Comparison of ENCODE assay signal across 20 cellular contexts in the genomic region with DNA sequence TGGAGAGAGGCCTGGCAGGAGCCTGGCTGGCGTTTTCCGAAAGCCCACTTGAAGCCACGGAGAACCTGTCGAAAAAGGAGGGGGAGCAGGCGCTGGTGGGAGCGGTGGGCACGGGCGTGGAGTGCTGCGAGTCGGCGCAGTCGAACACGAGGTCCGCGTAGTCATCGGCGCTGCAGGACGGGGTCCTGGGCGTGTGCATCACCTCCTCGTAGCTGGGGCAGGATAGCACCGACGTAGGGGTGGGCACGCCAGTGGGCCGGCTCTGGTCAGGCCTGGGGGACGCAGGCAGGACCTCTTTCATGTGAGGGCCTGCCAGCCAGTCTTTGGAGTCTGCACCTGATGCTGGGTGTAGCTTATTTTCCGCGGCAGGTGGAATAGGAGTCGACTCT.
DNase-seq lines count a peak whose midpoint lies in the region; ATAC-seq and TF ChIP-seq lines count a peak whose summit lies in the region.
"Had no signal": no experiment of that assay in that cellular context is flagged by ENCODE, and none has a peak within 500 bp of the region (broad histone marks: within the 10 kb centered on the region; RNA-seq: fewer than 3 reads in every experiment).

No MANE protein-coding gene starts in this region.

- H3K9me3 ChIP-seq in right cardiac atrium (ENCODE audit: control insufficient read depth, low read length) (no peaks in the 10 kb centered on the region), left ventricle myocardium inferior (replicated peaks) (no peaks in the 10 kb centered on the region)
- H3K9me3 ChIP-seq: BLaER1, Caco-2 had no signal

- H3K9me3 Mint-ChIP-seq in activated T-cell treated with anti-CD3 and anti-CD28 coated beads, Interleukin-2, amount 50 U/mL, for 24 hours, result no peaks in the 10 kb centered on the region
- no peaks in the 10 kb centered on the region for H3K9me3 Mint-ChIP-seq in central memory CD8-positive, alpha-beta T cell
- no peaks in the 10 kb centered on the region for H3K9me3 Mint-ChIP-seq in stimulated activated effector memory CD8-positive, alpha-beta T cell treated with anti-CD3 and anti-CD28 coated beads, Interleukin-12 subunit alpha, Interleukin-12 subunit beta, amount 100 ng/mL, for 72 hours
- H3K9me3 Mint-ChIP-seq: CD4-positive, CD25-positive, alpha-beta regulatory T cell; CD8-positive, alpha-beta T cell; HFFc6 had no signal

- peaks cover 89% of the 10 kb centered on the region for H3K36me3 ChIP-seq in left ventricle myocardium inferior

- intact Hi-C loops in right cardiac atrium (cut with DNase I), result no loop called here
- intact Hi-C loops in left ventricle myocardium inferior (cut with micrococcal nuclease), result no loop called here

- no peak for TF ChIP-seq CTCF in left ventricle myocardium inferior (IDR thresholded peaks at IDR 0.05; ENCODE audit: borderline replicate concordance)

- no peaks in the 10 kb centered on the region for H3K4me1 ChIP-seq in right cardiac atrium (ENCODE audit: control insufficient read depth, insufficient read depth, low read length)
- peaks cover 9% of the 10 kb centered on the region for H3K4me1 ChIP-seq in left ventricle myocardium inferior

- no peak overlapping the region for H3K4me3 Mint-ChIP-seq in activated T-cell treated with anti-CD3 and anti-CD28 coated beads, Interleukin-2, amount 50 U/mL, for 24 hours
- H3K4me3 Mint-ChIP-seq in central memory CD8-positive, alpha-beta T cell, result no peak overlapping the region
- no peak overlapping the region for H3K4me3 Mint-ChIP-seq in stimulated activated effector memory CD8-positive, alpha-beta T cell treated with anti-CD3 and anti-CD28 coated beads, Interleukin-12 subunit alpha, Interleukin-12 subunit beta, amount 100 ng/mL, for 72 hours
- H3K4me3 Mint-ChIP-seq: B cell; CD4-positive, CD25-positive, alpha-beta regulatory T cell; CD8-positive, alpha-beta T cell; HFFc6 had no signal

- H3K27ac Mint-ChIP-seq in activated T-cell treated with anti-CD3 and anti-CD28 coated beads, Interleukin-2, amount 50 U/mL, for 24 hours, result peak overlapping the region; percentile 4
- H3K27ac Mint-ChIP-seq in central memory CD8-positive, alpha-beta T cell (ENCODE audit: low read depth), result peak overlapping the region; percentile 49
- H3K27ac Mint-ChIP-seq in stimulated activated effector memory CD8-positive, alpha-beta T cell treated with anti-CD3 and anti-CD28 coated beads, Interleukin-12 subunit alpha, Interleukin-12 subunit beta, amount 100 ng/mL, for 72 hours, result peak overlapping the region; percentile 69
- H3K27ac Mint-ChIP-seq: B cell; CD4-positive, CD25-positive, alpha-beta regulatory T cell; HFFc6 had no signal

- H3K36me3 Mint-ChIP-seq in activated T-cell treated with anti-CD3 and anti-CD28 coated beads, Interleukin-2, amount 50 U/mL, for 24 hours (ENCODE audit: low read depth), result peaks cover 29% of the 10 kb centered on the region
- H3K36me3 Mint-ChIP-seq in central memory CD8-positive, alpha-beta T cell (ENCODE audit: insufficient read depth), result peaks cover 29% of the 10 kb centered on the region
- H3K36me3 Mint-ChIP-seq in stimulated activated effector memory CD8-positive, alpha-beta T cell treated with anti-CD3 and anti-CD28 coated beads, Interleukin-12 subunit alpha, Interleukin-12 subunit beta, amount 100 ng/mL, for 72 hours, result peaks cover 36% of the 10 kb centered on the region

- H3K27me3 Mint-ChIP-seq in activated T-cell treated with anti-CD3 and anti-CD28 coated beads, Interleukin-2, amount 50 U/mL, for 24 hours, result no peaks in the 10 kb centered on the region
- no peaks in the 10 kb centered on the region for H3K27me3 Mint-ChIP-seq in central memory CD8-positive, alpha-beta T cell
- H3K27me3 Mint-ChIP-seq: B cell; CD4-positive, CD25-positive, alpha-beta regulatory T cell had no signal

- H3K27me3 ChIP-seq in right cardiac atrium (ENCODE audit: control insufficient read depth, insufficient read depth), result no peaks in the 10 kb centered on the region
- no peaks in the 10 kb centered on the region for H3K27me3 ChIP-seq in left ventricle myocardium inferior (ENCODE audit: low read depth)
- H3K27me3 ChIP-seq: BLaER1 had no signal

- H3K27ac ChIP-seq in right cardiac atrium (ENCODE audit: low read length) (no peak overlapping the region), left ventricle myocardium inferior (replicated peaks) (no peak overlapping the region)
- H3K27ac ChIP-seq: 22Rv1, C4-2B had no signal

- no peaks in the 10 kb centered on the region for H3K4me1 Mint-ChIP-seq in activated T-cell treated with anti-CD3 and anti-CD28 coated beads, Interleukin-2, amount 50 U/mL, for 24 hours (ENCODE audit: low read depth)
- H3K4me1 Mint-ChIP-seq in central memory CD8-positive, alpha-beta T cell, result no peaks in the 10 kb centered on the region
- H3K4me1 Mint-ChIP-seq in stimulated activated effector memory CD8-positive, alpha-beta T cell treated with anti-CD3 and anti-CD28 coated beads, Interleukin-12 subunit alpha, Interleukin-12 subunit beta, amount 100 ng/mL, for 72 hours, result no peaks in the 10 kb centered on the region
- H3K4me1 Mint-ChIP-seq: B cell had no signal

- H3K4me3 ChIP-seq in right cardiac atrium (ENCODE audit: low read length), result no peak overlapping the region
- H3K4me3 ChIP-seq in left ventricle myocardium inferior, result no peak overlapping the region
- H3K4me3 ChIP-seq: BLaER1 had no signal

- 97% methylated on average over 28 of the region's 28 CpGs for WGBS in right cardiac atrium

- no peak for ATAC-seq in right cardiac atrium
- ATAC-seq in central memory CD8-positive, alpha-beta T cell (replicated peaks; ENCODE audit: extremely low read depth, poor library complexity, severe bottlenecking), result no peak
- ATAC-seq in stimulated activated effector memory CD8-positive, alpha-beta T cell treated with anti-CD3 and anti-CD28 coated beads, Interleukin-12 subunit alpha, Interleukin-12 subunit beta, amount 100 ng/mL, for 72 hours, result no peak
- ATAC-seq: CD8-positive, alpha-beta T cell had no signal

- DNase-seq in activated T-cell treated with anti-CD3 and anti-CD28 coated beads, Interleukin-2, amount 50 U/mL, for 24 hours, result no peak
- DNase-seq in activated T-cell treated with anti-CD3 and anti-CD28 coated beads for 4 hours (no peak), right cardiac atrium (peak in 2 of 3 donors; percentile 38 to 56), left ventricle myocardium inferior (no peak), H4 (ENCODE audit: low spot score) (no peak), SW 1271 (lab: John Stamatoyannopoulos, UW) (no peak)
- no peak for DNase-seq in central memory CD8-positive, alpha-beta T cell (ENCODE audit: low spot score in 2 of 2)
- no peak for DNase-seq in stimulated activated effector memory CD8-positive, alpha-beta T cell treated with anti-CD3 and anti-CD28 coated beads, Interleukin-12 subunit alpha, Interleukin-12 subunit beta, amount 100 ng/mL, for 72 hours (ENCODE audit: low spot score in 2 of 2)
- DNase-seq: Caco-2; CD4-positive, CD25-positive, alpha-beta regulatory T cell; CD8-positive, alpha-beta T cell; DMS153; DND-41; GOT3; H7; HFFc6 had no signal

Comparison
In these comparisons a context has a peak if more than half of its experiments do, and no peak if none do; other contexts are left out.
1. DNase-seq: peak in right cardiac atrium (2 of 3); none in activated T-cell treated with anti-CD3 and anti-CD28 coated beads, Interleukin-2, amount 50 U/mL, for 24 hours (single experiment), activated T-cell treated with anti-CD3 and anti-CD28 coated beads for 4 hours (single experiment), left ventricle myocardium inferior (single experiment), central memory CD8-positive, alpha-beta T cell (0 of 2), stimulated activated effector memory CD8-positive, alpha-beta T cell treated with anti-CD3 and anti-CD28 coated beads, Interleukin-12 subunit alpha, Interleukin-12 subunit beta, amount 100 ng/mL, for 72 hours (0 of 2), H4 (single experiment) and SW 1271 (0 of 2).
2. H3K27ac Mint-ChIP-seq: peak in every context shown above with its lines; median percentile 69 in stimulated activated effector memory CD8-positive, alpha-beta T cell treated with anti-CD3 and anti-CD28 coated beads, Interleukin-12 subunit alpha, Interleukin-12 subunit beta, amount 100 ng/mL, for 72 hours; 49 in central memory CD8-positive, alpha-beta T cell; 4 in activated T-cell treated with anti-CD3 and anti-CD28 coated beads, Interleukin-2, amount 50 U/mL, for 24 hours.